ENCODE assay signal across 1 cellular context in the genomic region with DNA sequence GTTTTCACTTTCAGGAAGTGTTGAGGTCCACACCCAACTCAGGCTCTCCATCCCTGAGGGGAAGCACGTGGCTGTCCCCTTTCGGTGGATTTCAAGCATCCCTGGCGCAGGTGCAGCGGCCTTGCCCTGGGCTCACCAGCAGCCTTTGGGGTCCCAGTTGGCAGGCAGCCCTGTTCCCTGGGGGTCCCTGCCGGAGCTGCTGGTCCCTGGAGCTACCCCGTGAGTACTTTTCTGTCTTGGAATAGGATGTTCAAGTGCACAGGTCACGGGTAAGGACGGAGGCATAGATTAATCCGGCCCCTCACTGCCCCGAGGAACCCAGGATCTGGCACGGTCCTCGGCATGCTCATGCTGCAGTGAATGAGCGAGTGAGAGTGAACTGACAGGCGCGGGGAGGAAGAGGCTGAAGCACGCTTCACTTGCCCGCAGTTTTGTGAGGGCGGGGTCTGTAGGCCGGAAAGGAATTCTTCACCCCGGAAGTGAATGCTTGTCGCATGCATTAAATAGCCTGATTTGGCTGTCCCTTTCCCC.
TF ChIP-seq lines count a peak whose summit lies in the region.

No MANE protein-coding gene starts in this region.

TF ChIP-seq in A549, 52 proteins besides CTCF, POLR2A, EP300 and RAD21 (continued from another document):
- TF ChIP-seq, protein P1, sequence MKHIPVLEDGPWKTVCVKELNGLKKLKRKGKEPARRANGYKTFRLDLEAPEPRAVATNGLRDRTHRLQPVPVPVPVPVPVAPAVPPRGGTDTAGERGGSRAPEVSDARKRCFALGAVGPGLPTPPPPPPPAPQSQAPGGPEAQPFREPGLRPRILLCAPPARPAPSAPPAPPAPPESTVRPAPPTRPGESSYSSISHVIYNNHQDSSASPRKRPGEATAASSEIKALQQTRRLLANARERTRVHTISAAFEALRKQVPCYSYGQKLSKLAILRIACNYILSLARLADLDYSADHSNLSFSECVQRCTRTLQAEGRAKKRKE (CRISPR knock-in tag; IDR thresholded peaks at IDR 0.05; ENCODE audit: low read depth) = no peak
- TF ChIP-seq NFE2L2 (conservative IDR thresholded peaks at IDR 0.05; ENCODE audit: low read length) (no peak), NR3C1 (IDR thresholded peaks at IDR 0.05) (no peak)
